30 cellular contexts compared by ENCODE assay signal in genomic region chr19:1888385-1888784, GRCh38.
"Had no signal": no experiment of that assay in that cellular context is flagged by ENCODE, and none has a peak within 500 bp of the region (broad histone marks: within the 10 kb centered on the region; RNA-seq: fewer than 3 reads in every experiment).

No MANE protein-coding gene starts in this region.

- H3K9me3 ChIP-seq: esophagus squamous epithelium, heart right ventricle, left lung, lower lobe of right lung, upper lobe of left lung, vagina had no signal

- FAIRE-seq: bronchial epithelial cell, islet of Langerhans had no signal

- H3K9me3 Mint-ChIP-seq: activated CD4-positive, alpha-beta memory T cell treated with anti-CD3 and anti-CD28 coated beads, Interleukin-2, amount 10 ng/mL, durations not matched to agents 7 days and 5 days; activated CD4-positive, alpha-beta T cell treated with anti-CD3 and anti-CD28 coated beads, Interleukin-2, amount 10 ng/mL, durations not matched to agents 24 days and 14 days; activated naive CD4-positive, alpha-beta T cell treated with anti-CD3 and anti-CD28 coated beads, Interleukin-2, amount 50 U/mL, for 72 hours; activated T-helper 2 cell treated with anti-CD3 and anti-CD28 coated beads, Interferon-gamma antibody, Interleukin-2, Interleukin-4, amounts not matched to agents 10 μg/mL and 5 μg/mL and 100 μg/mL, durations not matched to agents 14 hours and 24 hours and 36 hours; central memory CD8-positive, alpha-beta T cell; dendritic cell treated with granulocyte-macrophage colony-stimulating factor and Interleukin-4, amounts not matched to agents 40 ng/mL and 50 ng/mL, for 4 days; natural killer cell; stimulated activated naive CD8-positive, alpha-beta T cell treated with anti-CD3 and anti-CD28 coated beads, Interleukin-15, amount 100 ng/mL, for 72 hours had no signal

- H3K4me3 ChIP-seq: esophagus squamous epithelium, heart right ventricle, left lung, lower lobe of right lung, skin epidermis, upper lobe of left lung, vagina had no signal

- ATAC-seq: activated naive CD4-positive, alpha-beta T cell treated with anti-CD3 and anti-CD28 coated beads, Interleukin-2, amount 50 U/mL, for 72 hours; heart right ventricle; left lung; lower lobe of right lung; natural killer cell; sciatic nerve; stimulated activated naive CD8-positive, alpha-beta T cell treated with anti-CD3 and anti-CD28 coated beads, Interleukin-15, amount 100 ng/mL, for 72 hours; T-helper 17 cell had no signal

- H3K27ac Mint-ChIP-seq: activated CD4-positive, alpha-beta memory T cell treated with anti-CD3 and anti-CD28 coated beads, Interleukin-2, amount 10 ng/mL, durations not matched to agents 7 days and 5 days; activated CD4-positive, alpha-beta T cell treated with anti-CD3 and anti-CD28 coated beads, Interleukin-2, amount 10 ng/mL, durations not matched to agents 24 days and 14 days; activated T-helper 2 cell treated with anti-CD3 and anti-CD28 coated beads, Interferon-gamma antibody, Interleukin-2, Interleukin-4, amounts not matched to agents 10 μg/mL and 5 μg/mL and 100 μg/mL, durations not matched to agents 14 hours and 24 hours and 36 hours; T-helper 17 cell had no signal

- H3K36me3 ChIP-seq: esophagus squamous epithelium, heart right ventricle, left lung, lower lobe of right lung, upper lobe of left lung, vagina, WERI-Rb-1 had no signal

- H3K4me3 Mint-ChIP-seq: activated CD4-positive, alpha-beta memory T cell treated with anti-CD3 and anti-CD28 coated beads, Interleukin-2, amount 10 ng/mL, durations not matched to agents 7 days and 5 days; activated CD4-positive, alpha-beta T cell treated with anti-CD3 and anti-CD28 coated beads, Interleukin-2, amount 10 ng/mL, durations not matched to agents 24 days and 14 days; central memory CD8-positive, alpha-beta T cell; dendritic cell treated with granulocyte-macrophage colony-stimulating factor and Interleukin-4, amounts not matched to agents 40 ng/mL and 50 ng/mL, for 4 days; natural killer cell; stimulated activated naive CD8-positive, alpha-beta T cell treated with anti-CD3 and anti-CD28 coated beads, Interleukin-15, amount 100 ng/mL, for 72 hours; T-helper 17 cell had no signal

- H3K27me3 ChIP-seq: esophagus squamous epithelium, heart right ventricle, left lung, upper lobe of left lung, vagina had no signal

- H3K27me3 Mint-ChIP-seq: activated CD4-positive, alpha-beta memory T cell treated with anti-CD3 and anti-CD28 coated beads, Interleukin-2, amount 10 ng/mL, durations not matched to agents 7 days and 5 days; activated CD4-positive, alpha-beta T cell treated with anti-CD3 and anti-CD28 coated beads, Interleukin-2, amount 10 ng/mL, durations not matched to agents 24 days and 14 days; central memory CD8-positive, alpha-beta T cell; dendritic cell treated with granulocyte-macrophage colony-stimulating factor and Interleukin-4, amounts not matched to agents 40 ng/mL and 50 ng/mL, for 4 days; stimulated activated naive CD8-positive, alpha-beta T cell treated with anti-CD3 and anti-CD28 coated beads, Interleukin-15, amount 100 ng/mL, for 72 hours; T-helper 17 cell had no signal

- H3K27ac ChIP-seq: esophagus squamous epithelium, left lung, lower lobe of right lung, skin epidermis, upper lobe of left lung, vagina, WERI-Rb-1 had no signal

- DNase-seq: activated CD4-positive, alpha-beta memory T cell treated with anti-CD3 and anti-CD28 coated beads, Interleukin-2, amount 10 ng/mL, durations not matched to agents 7 days and 5 days; activated CD4-positive, alpha-beta T cell treated with anti-CD3 and anti-CD28 coated beads, Interleukin-2, amount 10 ng/mL, durations not matched to agents 24 days and 14 days; activated CD4-positive, CD25-positive, alpha-beta regulatory T cell treated with anti-CD3 and anti-CD28 coated beads, Interleukin-2, amount 50 U/mL, for 72 hours; activated T-cell treated with anti-CD3 and anti-CD28 coated beads, Interleukin-2, amount 50 U/mL, for 48 hours; anterior cingulate cortex; effector CD4-positive, alpha-beta T cell; esophagus squamous epithelium; foreskin melanocyte; heart right ventricle; left lung; lower lobe of right lung; mesenchymal stem cell; natural killer cell; stimulated activated CD4-positive, alpha-beta T cell treated with anti-CD3 and anti-CD28 coated beads, Interleukin-12 subunit alpha, Interleukin-12 subunit beta, amount 100 ng/mL, for 4 hours; stimulated activated CD4-positive, alpha-beta T cell treated with anti-CD3 and anti-CD28 coated beads, Interleukin-4, amount 100 ng/mL, for 1 hour; stimulated activated naive CD8-positive, alpha-beta T cell treated with anti-CD3 and anti-CD28 coated beads, Interleukin-15, amount 100 ng/mL, for 72 hours; substantia nigra; T-helper 17 cell; T1000; upper lobe of left lung; WERI-Rb-1 had no signal
